Comparison of ENCODE assay signal across 24 cellular contexts in the genomic region with DNA sequence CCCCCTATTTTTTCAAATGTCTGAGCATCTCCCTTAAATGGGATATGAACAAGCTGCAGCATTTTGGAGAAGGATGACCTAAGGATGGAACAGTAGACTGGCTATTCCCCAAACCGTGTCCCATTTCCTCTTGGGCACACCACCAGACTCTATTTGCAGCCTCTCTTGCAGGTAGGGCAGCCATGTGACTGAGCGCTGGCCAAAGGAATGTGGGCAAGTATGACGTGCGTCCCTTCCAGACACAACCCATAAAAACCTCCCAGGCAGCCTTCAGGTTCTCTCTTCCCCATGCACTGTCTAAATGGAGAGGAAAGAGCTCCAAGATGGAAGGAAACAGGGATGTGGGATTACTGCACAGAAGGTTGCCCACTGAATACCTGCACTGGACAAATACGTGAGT.
"Had no signal": no experiment of that assay in that cellular context is flagged by ENCODE, and none has a peak within 500 bp of the region (broad histone marks: within the 10 kb centered on the region; RNA-seq: fewer than 3 reads in every experiment).

No MANE protein-coding gene starts in this region.

- ATAC-seq: effector memory CD8-positive, alpha-beta T cell; esophagus mucosa; foreskin keratinocyte; gastroesophageal sphincter; heart left ventricle; heart right ventricle had no signal

- H3K4me3 ChIP-seq: colonic mucosa, coronary artery, dorsolateral prefrontal cortex, esophagus muscularis mucosa, esophagus squamous epithelium, gastrocnemius medialis, gastroesophageal sphincter, heart left ventricle, heart right ventricle had no signal

- H3K4me3 Mint-ChIP-seq: dendritic cell treated with granulocyte-macrophage colony-stimulating factor and Interleukin-4, amounts not matched to agents 40 ng/mL and 50 ng/mL, for 4 days; effector memory CD8-positive, alpha-beta T cell; endodermal cell had no signal

- H3K27me3 Mint-ChIP-seq: dendritic cell treated with granulocyte-macrophage colony-stimulating factor and Interleukin-4, amounts not matched to agents 40 ng/mL and 50 ng/mL, for 4 days had no signal

- DNase-seq: colonic mucosa; cortex of kidney; dermis blood vessel endothelial cell; dorsolateral prefrontal cortex; effector CD4-positive, alpha-beta T cell; effector CD8-positive, alpha-beta T cell; effector memory CD4-positive, alpha-beta T cell; effector memory CD8-positive, alpha-beta T cell; endodermal cell; erythroblast; esophagus squamous epithelium; foreskin fibroblast; foreskin keratinocyte; foreskin melanocyte; glutamatergic neuron; head of caudate nucleus; heart left ventricle; heart right ventricle had no signal

- H3K27ac Mint-ChIP-seq: dendritic cell treated with granulocyte-macrophage colony-stimulating factor and Interleukin-4, amounts not matched to agents 40 ng/mL and 50 ng/mL, for 4 days; effector memory CD8-positive, alpha-beta T cell; endodermal cell had no signal

- H3K9me3 Mint-ChIP-seq: dendritic cell treated with granulocyte-macrophage colony-stimulating factor and Interleukin-4, amounts not matched to agents 40 ng/mL and 50 ng/mL, for 4 days; effector memory CD8-positive, alpha-beta T cell; endodermal cell had no signal
